Comparison of ENCODE assay signal across 14 cellular contexts in the genomic region with DNA sequence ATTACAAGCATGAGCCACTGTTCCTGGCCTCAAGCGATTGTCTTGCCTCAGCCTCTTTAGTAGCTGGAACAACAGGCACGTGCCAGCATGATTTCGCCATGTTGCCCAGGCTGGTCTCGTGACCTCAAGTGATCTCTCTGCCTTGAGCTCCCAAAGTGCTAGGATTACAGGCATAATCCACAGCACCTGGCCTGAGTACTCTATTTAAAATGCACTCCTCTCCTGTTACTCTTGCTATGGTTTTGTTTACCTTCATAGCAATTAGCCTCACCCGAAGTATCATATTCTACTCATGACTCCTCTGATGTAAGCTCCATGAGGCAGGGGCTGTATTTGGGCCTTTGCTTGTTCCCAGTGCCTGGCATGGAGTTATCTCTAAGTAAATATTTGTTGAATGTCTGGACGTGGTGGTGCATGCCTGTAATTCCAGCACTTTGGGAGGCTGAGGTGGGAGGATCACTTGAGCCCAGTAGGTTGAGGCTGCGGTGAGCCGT.
DNase-seq lines count a peak whose midpoint lies in the region; ATAC-seq and TF ChIP-seq lines count a peak whose summit lies in the region.
"Had no signal": no experiment of that assay in that cellular context is flagged by ENCODE, and none has a peak within 500 bp of the region (broad histone marks: within the 10 kb centered on the region; RNA-seq: fewer than 3 reads in every experiment).

No MANE protein-coding gene starts in this region.

- H3K9me3 ChIP-seq in Caco-2 (no peaks in the 10 kb centered on the region), MG63 (no peaks in the 10 kb centered on the region), tibial artery (no peaks in the 10 kb centered on the region)
- H3K9me3 ChIP-seq in naive thymus-derived CD4-positive, alpha-beta T cell (ENCODE audit: control insufficient read depth in 2 of 3, low read length in 3 of 3), result no peaks in the 10 kb centered on the region

- peaks cover 8% of the 10 kb centered on the region for H3K9me3 Mint-ChIP-seq in Caco-2 (ENCODE audit: unreplicated experiment)
- peaks cover 0 to 4% (median 0%) of the 10 kb centered on the region in 11 donors for H3K9me3 Mint-ChIP-seq in naive thymus-derived CD4-positive, alpha-beta T cell

- H3K4me1 ChIP-seq in Caco-2, result 0 out of 2 replicates have a peak, but pooled peaks cover 6% of the 10 kb centered on the region
- H3K4me1 ChIP-seq in tibial artery, result no peaks in the 10 kb centered on the region
- no peaks in the 10 kb centered on the region for H3K4me1 ChIP-seq in naive thymus-derived CD4-positive, alpha-beta T cell (ENCODE audit: control insufficient read depth in 2 of 2, insufficient read depth in 2 of 2, low read length in 2 of 2)

- peaks cover 6% of the 10 kb centered on the region for H3K4me1 Mint-ChIP-seq in Caco-2 (ENCODE audit: low read depth, unreplicated experiment)
- no peaks in the 10 kb centered on the region for H3K4me1 Mint-ChIP-seq in naive thymus-derived CD4-positive, alpha-beta T cell

- no peak overlapping the region for H3K4me3 Mint-ChIP-seq in Caco-2 (ENCODE audit: unreplicated experiment)
- H3K4me3 Mint-ChIP-seq in naive thymus-derived CD4-positive, alpha-beta T cell, result no peak overlapping the region
- H3K4me3 Mint-ChIP-seq: activated CD8-positive, alpha-beta T cell treated with anti-CD3 and anti-CD28 coated beads, Interleukin-2, amount 10 ng/mL, durations not matched to agents 7 days and 5 days had no signal

- POLR2A ChIA-PET in Caco-2 (lab: Charles Lee), result no interaction called here
- POLR2A ChIA-PET in naive thymus-derived CD4-positive, alpha-beta T cell (lab: Charles Lee), result no interaction called here

- peak overlapping the region; percentile 22 for H3K27ac Mint-ChIP-seq in Caco-2 (ENCODE audit: unreplicated experiment)
- no peak overlapping the region for H3K27ac Mint-ChIP-seq in naive thymus-derived CD4-positive, alpha-beta T cell
- H3K27ac Mint-ChIP-seq: activated CD8-positive, alpha-beta T cell treated with anti-CD3 and anti-CD28 coated beads, Interleukin-2, amount 10 ng/mL, durations not matched to agents 7 days and 5 days had no signal

- TF ChIP-seq CTCF in Caco-2 (IDR thresholded peaks at IDR 0.05; ENCODE audit: insufficient read depth in 1 of 2, low read depth in 1 of 2, low read length in 1 of 2, severe bottlenecking in 1 of 2, unreplicated experiment in 1 of 2) (no peak), tibial artery (IDR thresholded peaks at IDR 0.05) (no peak)

- H3K27ac ChIP-seq in tibial artery, result no peak overlapping the region
- no peak overlapping the region for H3K27ac ChIP-seq in naive thymus-derived CD4-positive, alpha-beta T cell (ENCODE audit: low read depth, low read length)

- DNase-seq in Caco-2, result peak in 1 of 2 experiments; percentile 53
- DNase-seq in MG63, result peak; percentile 63
- DNase-seq in NCI-H510A treated with DMSO at 0.1 percent for 48 hours (lab: John Stamatoyannopoulos, UW), result peak; percentile 85
- peak; percentile 42 for DNase-seq in kidney tubule cell (ENCODE audit: low spot score)
- no peak for DNase-seq in A172 (ENCODE audit: low spot score)
- no peak for DNase-seq in occipital lobe (lab: John Stamatoyannopoulos, UW)
- DNase-seq in tibial artery, result no peak
- DNase-seq in naive thymus-derived CD4-positive, alpha-beta T cell, result no peak
- DNase-seq: activated CD8-positive, alpha-beta T cell treated with anti-CD3 and anti-CD28 coated beads, Interleukin-2, amount 10 ng/mL, durations not matched to agents 7 days and 5 days; activated gamma-delta T cell treated with Interleukin-2 at 50 U/mL for 16 hours; effector CD4-positive, alpha-beta T cell; foreskin melanocyte; IMR-90; SIG-M5 had no signal

- H3K36me3 ChIP-seq in Caco-2 (ENCODE audit: control insufficient read depth, insufficient read depth, low read length), result no peaks in the 10 kb centered on the region
- H3K36me3 ChIP-seq in MG63, result no peaks in the 10 kb centered on the region
- H3K36me3 ChIP-seq in tibial artery, result no peaks in the 10 kb centered on the region
- H3K36me3 ChIP-seq in naive thymus-derived CD4-positive, alpha-beta T cell (ENCODE audit: control insufficient read depth in 2 of 3, insufficient read depth in 3 of 3, low read length in 3 of 3), result no peaks in the 10 kb centered on the region

- no TSS peak for BruUV-seq in Caco-2 (replicated peaks; lab: Mats Ljungman, UMichigan)

- CTCF ChIA-PET in Caco-2 (lab: Charles Lee), result no interaction called here
- CTCF ChIA-PET in naive thymus-derived CD4-positive, alpha-beta T cell (lab: Charles Lee), result no interaction called here

- H3K4me3 ChIP-seq in Caco-2 (ENCODE audit: low read depth, low read length) (no peak overlapping the region), MG63 (no peak overlapping the region), tibial artery (no peak overlapping the region)
- no peak overlapping the region for H3K4me3 ChIP-seq in naive thymus-derived CD4-positive, alpha-beta T cell (ENCODE audit: low read length)

- intact Hi-C loops in Caco-2 (cut with micrococcal nuclease; ENCODE audit: unreplicated experiment) (no loop called here), tibial artery (cut with DNase I; ENCODE audit: low total_unique reads) (no loop called here)
- intact Hi-C loops in naive thymus-derived CD4-positive, alpha-beta T cell (cut with micrococcal nuclease), result no loop called here

- H3K27me3 Mint-ChIP-seq in Caco-2 (ENCODE audit: insufficient read depth, unreplicated experiment), result no peaks in the 10 kb centered on the region
- H3K27me3 Mint-ChIP-seq in naive thymus-derived CD4-positive, alpha-beta T cell, result peaks cover 0 to 15% (median 7%) of the 10 kb centered on the region in 5 donors

- ATAC-seq in naive thymus-derived CD4-positive, alpha-beta T cell, result no peak
- ATAC-seq: activated CD8-positive, alpha-beta T cell treated with anti-CD3 and anti-CD28 coated beads, Interleukin-2, amount 10 ng/mL, durations not matched to agents 7 days and 5 days had no signal

- H3K36me3 Mint-ChIP-seq in Caco-2 (ENCODE audit: insufficient read depth, unreplicated experiment), result no peaks in the 10 kb centered on the region
- peaks cover 0 to 4% (median 0%) of the 10 kb centered on the region in 5 donors for H3K36me3 Mint-ChIP-seq in naive thymus-derived CD4-positive, alpha-beta T cell

- H3K27me3 ChIP-seq in Caco-2 (replicated peaks; ENCODE audit: control insufficient read depth, insufficient read depth, low read length) (no peaks in the 10 kb centered on the region), MG63 (no peaks in the 10 kb centered on the region), tibial artery (no peaks in the 10 kb centered on the region)
- no peaks in the 10 kb centered on the region for H3K27me3 ChIP-seq in naive thymus-derived CD4-positive, alpha-beta T cell (ENCODE audit: control insufficient read depth in 2 of 2, insufficient read depth in 2 of 2, low read length in 2 of 2)

Comparison
In these comparisons a context has a peak if more than half of its experiments do, and no peak if none do; other contexts are left out.
1. DNase-seq: peak in MG63 (single experiment), NCI-H510A treated with DMSO at 0.1 percent for 48 hours (single experiment) and kidney tubule cell (single experiment); none in A172 (single experiment), occipital lobe (single experiment), tibial artery (0 of 2) and naive thymus-derived CD4-positive, alpha-beta T cell (0 of 9).